In genomic region chr4:13966241-13967195, GRCh38 we compare ENCODE assay signal across 12 cellular contexts.
DNase-seq lines count a peak whose midpoint lies in the region; FAIRE-seq and TF ChIP-seq lines count a peak whose summit lies in the region.
"Had no signal": no experiment of that assay in that cellular context is flagged by ENCODE, and none has a peak within 500 bp of the region (broad histone marks: within the 10 kb centered on the region; RNA-seq: fewer than 3 reads in every experiment).

No MANE protein-coding gene starts in this region.

- H4K20me1 ChIP-seq in mammary epithelial cell (ENCODE audit: insufficient read depth, low read length) (no peaks in the 10 kb centered on the region), keratinocyte (ENCODE audit: control insufficient read depth, extremely low read depth, insufficient read depth, low read length) (no peaks in the 10 kb centered on the region)
- H4K20me1 ChIP-seq: BLaER1 treated with 17β-estradiol and CSF1 and Interleukin-3, amounts not matched to agents 10 nM and 100 nM had no signal

- no peak overlapping the region for H3K4me2 ChIP-seq in mammary epithelial cell (ENCODE audit: insufficient read depth, low read depth, low read length)
- no peak overlapping the region for H3K4me2 ChIP-seq in keratinocyte (ENCODE audit: control insufficient read depth, extremely low read depth, insufficient read depth, low read depth, low read length)
- H3K4me2 ChIP-seq: BLaER1 treated with 17β-estradiol and CSF1 and Interleukin-3, amounts not matched to agents 10 nM and 100 nM had no signal

- DNase-seq in A673 (ENCODE audit: low spot score) (peak; percentile 36), HS-27A (ENCODE audit: low read depth) (peak; percentile 62), mammary epithelial cell (peak; percentile 46), keratinocyte (ENCODE audit: low read depth, low spot score) (no peak), D721Med (ENCODE audit: insufficient read length, low spot score) (no peak), NCI-H2227 (lab: John Stamatoyannopoulos, UW; ENCODE audit: unreplicated experiment) (no peak), 8988T (no peak), immature natural killer cell (no peak)
- DNase-seq: activated CD4-positive, alpha-beta T cell treated with anti-CD3 and anti-CD28 coated beads for 4 hours; activated naive CD4-positive, alpha-beta T cell treated with Interleukin-2 at 50 U/mL for 16 hours; NCI-H2107 had no signal

- no peak overlapping the region for H3K27ac Mint-ChIP-seq in immature natural killer cell

- intact Hi-C loops in A673 (cut with micrococcal nuclease; ENCODE audit: unreplicated experiment), result no loop called here
- intact Hi-C loops in mammary epithelial cell (cut with micrococcal nuclease), result loop anchor here (5.0 kb wide), 1 partner anchor 309 kb away; no protein-coding TSS in a partner anchor

- H3K27me3 ChIP-seq in A673 (replicated peaks; ENCODE audit: insufficient read depth, low read depth, low read length, poor library complexity) (no peaks in the 10 kb centered on the region), mammary epithelial cell (ENCODE audit: insufficient read depth, low read length) (no peaks in the 10 kb centered on the region), keratinocyte (ENCODE audit: control insufficient read depth, extremely low read depth, insufficient read depth, low read length) (no peaks in the 10 kb centered on the region)
- H3K27me3 ChIP-seq: BLaER1 treated with 17β-estradiol and CSF1 and Interleukin-3, amounts not matched to agents 10 nM and 100 nM had no signal

- no peaks in the 10 kb centered on the region for H3K4me1 Mint-ChIP-seq in immature natural killer cell

- CTCF ChIA-PET in A673 (lab: Charles Lee), result interaction anchor here (0.6 kb wide), 1 partner anchor 365 kb away, joined by 3 read pairs; no protein-coding TSS in a partner anchor
- CTCF ChIA-PET in mammary epithelial cell (lab: Charles Lee; ENCODE audit: low non-redundant PET), result interaction anchor here (0.7 kb wide), 1 partner anchor 824 kb away, joined by 4 read pairs; no protein-coding TSS in a partner anchor

- H3K9me3 Mint-ChIP-seq in immature natural killer cell, result peaks cover 0 to 4% (median 2%) of the 10 kb centered on the region in 6 donors

- 88% methylated on average over 5 of the region's 8 CpGs for WGBS in mammary epithelial cell (ENCODE audit: low coverage, missing lambda C conversion rate)

- no peak overlapping the region for H3K4me3 Mint-ChIP-seq in immature natural killer cell

- dilution Hi-C loops in mammary epithelial cell (cut with HindIII; ENCODE audit: low sequenced_read_pairs) (no loop called here), keratinocyte (cut with MboI; ENCODE audit: extremely low pct_ligation_motif_present, low sequenced_read_pairs) (no loop called here)

- TF ChIP-seq CTCF in A673 (conservative IDR thresholded peaks at IDR 0.05; ENCODE audit: low read depth, low read length), result no peak
- no peak for TF ChIP-seq CTCF in mammary epithelial cell (conservative IDR thresholded peaks at IDR 0.05 in 1 of 2, IDR thresholded peaks at IDR 0.05 in 1 of 2; ENCODE audit: extremely low read depth in 1 of 2, insufficient read depth in 1 of 2, low read depth in 1 of 2, low read length in 2 of 2)
- TF ChIP-seq CTCF in keratinocyte (optimal IDR thresholded peaks at IDR 0.05 in 1 of 3, IDR thresholded peaks at IDR 0.05 in 1 of 3, conservative IDR thresholded peaks at IDR 0.05 in 1 of 3; ENCODE audit: extremely low read depth in 1 of 3, insufficient read depth in 2 of 3, low read length in 3 of 3), result peak; percentile 10 to 36 (median 25)
- TF ChIP-seq CTCF in D721Med (IDR thresholded peaks at IDR 0.05; ENCODE audit: insufficient read depth, missing control alignments), result no peak

- POLR2A ChIA-PET in A673 (lab: Charles Lee; ENCODE audit: low non-redundant PET), result no interaction called here

- no peak overlapping the region for H3K27ac ChIP-seq in A673 (ENCODE audit: low read depth, low read length, poor library complexity, severe bottlenecking)
- no peak overlapping the region for H3K27ac ChIP-seq in mammary epithelial cell (ENCODE audit: insufficient read depth, low read depth, low read length)
- no peak overlapping the region for H3K27ac ChIP-seq in keratinocyte (ENCODE audit: control insufficient read depth, insufficient read depth, low read length)
- H3K27ac ChIP-seq: BLaER1 treated with 17β-estradiol and CSF1 and Interleukin-3, amounts not matched to agents 10 nM and 100 nM had no signal

- H3K9me3 ChIP-seq in A673 (ENCODE audit: low read depth, low read length, poor library complexity, severe bottlenecking) (no peaks in the 10 kb centered on the region), mammary epithelial cell (replicated peaks; ENCODE audit: insufficient read depth, low read length) (no peaks in the 10 kb centered on the region), keratinocyte (ENCODE audit: control insufficient read depth, low read depth, low read length) (no peaks in the 10 kb centered on the region)
- H3K9me3 ChIP-seq: BLaER1 treated with 17β-estradiol and CSF1 and Interleukin-3, amounts not matched to agents 10 nM and 100 nM had no signal

- H3K79me2 ChIP-seq in mammary epithelial cell (ENCODE audit: insufficient read depth, low read length) (no peaks in the 10 kb centered on the region), keratinocyte (ENCODE audit: control insufficient read depth, insufficient read depth, low read length) (no peaks in the 10 kb centered on the region)

- in situ Hi-C loops in mammary epithelial cell (cut with MboI; ENCODE audit: low sequenced_read_pairs in 2 of 2), result no loop called here

- H3K36me3 Mint-ChIP-seq in immature natural killer cell, result no peaks in the 10 kb centered on the region

- BruUV-seq in A673 (replicated peaks; lab: Mats Ljungman, UMichigan), result no TSS peak
- no TSS peak for BruUV-seq in mammary epithelial cell (replicated peaks; lab: Mats Ljungman, UMichigan)

- no peaks in the 10 kb centered on the region for H3K9me1 ChIP-seq in keratinocyte (ENCODE audit: control insufficient read depth, extremely low read depth, insufficient read depth, low read length)

- peaks cover 0 to 2% (median 0%) of the 10 kb centered on the region in 3 donors for H3K27me3 Mint-ChIP-seq in immature natural killer cell (ENCODE audit: low read depth in 3 of 3)

- H3K4me1 ChIP-seq in A673 (ENCODE audit: insufficient read depth, low read length, poor library complexity, severe bottlenecking), result no peaks in the 10 kb centered on the region
- H3K4me1 ChIP-seq in mammary epithelial cell (ENCODE audit: insufficient read depth, low read length), result peaks cover 8% of the 10 kb centered on the region
- peaks cover 9% of the 10 kb centered on the region for H3K4me1 ChIP-seq in keratinocyte (ENCODE audit: control insufficient read depth, extremely low read depth, insufficient read depth, low read length)
- H3K4me1 ChIP-seq: BLaER1 treated with 17β-estradiol and CSF1 and Interleukin-3, amounts not matched to agents 10 nM and 100 nM had no signal

- FAIRE-seq in keratinocyte (lab: Jason Lieb, UNC) (peak; percentile 86), D721Med (lab: Jason Lieb, UNC) (no peak)

- no peaks in the 10 kb centered on the region for H3K36me3 ChIP-seq in A673 (ENCODE audit: insufficient read depth, low read length, poor library complexity, severe bottlenecking)
- no peaks in the 10 kb centered on the region for H3K36me3 ChIP-seq in mammary epithelial cell (ENCODE audit: insufficient read depth, low read length)
- H3K36me3 ChIP-seq in keratinocyte (ENCODE audit: control insufficient read depth in 2 of 2, extremely low read depth in 1 of 2, insufficient read depth in 2 of 2, low read length in 2 of 2), result no peaks in the 10 kb centered on the region
- H3K36me3 ChIP-seq: BLaER1 treated with 17β-estradiol and CSF1 and Interleukin-3, amounts not matched to agents 10 nM and 100 nM had no signal

- H3K4me3 ChIP-seq in A673 (ENCODE audit: low read depth, low read length, poor library complexity, severe bottlenecking), result no peak overlapping the region
- no peak overlapping the region for H3K4me3 ChIP-seq in mammary epithelial cell (replicated peaks in 1 of 3; ENCODE audit: insufficient read depth in 1 of 3, low read depth in 2 of 3, low read length in 3 of 3)
- no peak overlapping the region for H3K4me3 ChIP-seq in keratinocyte (ENCODE audit: control insufficient read depth in 2 of 3, extremely low read depth in 1 of 3, insufficient read depth in 2 of 3, low read depth in 1 of 3, low read length in 3 of 3)
- H3K4me3 ChIP-seq: BLaER1 treated with 17β-estradiol and CSF1 and Interleukin-3, amounts not matched to agents 10 nM and 100 nM had no signal

- H2AFZ ChIP-seq in mammary epithelial cell (ENCODE audit: low read depth, low read length) (no peak overlapping the region), keratinocyte (ENCODE audit: control insufficient read depth, low read length) (no peak overlapping the region)

- no peak overlapping the region for H3K9ac ChIP-seq in mammary epithelial cell (ENCODE audit: insufficient read depth, low read length)
- H3K9ac ChIP-seq in keratinocyte (ENCODE audit: control insufficient read depth, extremely low read depth, insufficient read depth, low read length), result no peak overlapping the region
- H3K9ac ChIP-seq: BLaER1 treated with 17β-estradiol and CSF1 and Interleukin-3, amounts not matched to agents 10 nM and 100 nM had no signal

Comparison
In these comparisons a context has a peak if more than half of its experiments do, and no peak if none do; other contexts are left out.
1. DNase-seq: peak in A673 (single experiment), HS-27A (single experiment) and mammary epithelial cell (single experiment); none in keratinocyte (single experiment), D721Med (single experiment), NCI-H2227 (single experiment), 8988T (single experiment) and immature natural killer cell (0 of 3).
2. CTCF ChIP-seq: peak in keratinocyte (3 of 3); none in A673 (single experiment), mammary epithelial cell (0 of 2) and D721Med (single experiment).